ENCODE assay signal across 8 cellular contexts in genomic region chr11:47176328-47177228, GRCh38. TPM values are rescaled to one million over a fixed set of nuclear protein-coding genes. Genes with fewer than 3 reads are reported as not detected.
DNase-seq lines count a peak whose midpoint lies in the region; ATAC-seq and TF ChIP-seq lines count a peak whose summit lies in the region.

TSS of gene ARFGAP2 (minus strand) at chr11:47176879. CDS start at chr11:47176853, 26 bp downstream.

- DNase-seq in CD14-positive monocyte (ENCODE audit: low spot score), result peak; percentile 95
- DNase-seq in NCI-H69 (lab: John Stamatoyannopoulos, UW), result peak; percentile 99
- peak; percentile 95 for DNase-seq in activated CD4-positive, alpha-beta T cell treated with anti-CD3 and anti-CD28 coated beads, Interleukin-2, amount 50 U/mL, for 1 hour
- DNase-seq in cortex of kidney (lab: John Stamatoyannopoulos, UW), result peak; percentile 82
- DNase-seq in left lung, result peak; percentile 97 to 99
- peak; percentile 92 for DNase-seq in stimulated activated CD4-positive, alpha-beta T cell treated with anti-CD3 and anti-CD28 coated beads, Interleukin-2, amount 100 ng/mL, for 4 hours (ENCODE audit: low read depth)

- peaks cover 23 to 38% of the 10 kb centered on the region in 2 donors for H3K36me3 Mint-ChIP-seq in CD14-positive monocyte

- TF ChIP-seq CTCF in CD14-positive monocyte (IDR thresholded peaks at IDR 0.05) (no peak), left lung (IDR thresholded peaks at IDR 0.05) (no peak)

- peaks cover 22% of the 10 kb centered on the region for H3K4me1 Mint-ChIP-seq in CD14-positive monocyte

- peaks cover 0 to 2% (median 1%) of the 10 kb centered on the region in 3 donors for H3K27me3 Mint-ChIP-seq in CD14-positive monocyte (ENCODE audit: low read depth in 3 of 3)

- peaks cover 14 to 38% of the 10 kb centered on the region in 2 donors for H3K4me1 ChIP-seq in left lung

- peaks cover 0 to 44% of the 10 kb centered on the region in 2 donors for H3K36me3 ChIP-seq in left lung

- no peaks in the 10 kb centered on the region for H3K9me3 ChIP-seq in left lung

- peak within 1 kb of the TSS; percentile 96 to 99 (median 98) for H3K27ac Mint-ChIP-seq in CD14-positive monocyte

- H3K4me3 ChIP-seq in left lung, result peak within 1 kb of the TSS; percentile 84 to 100

- H3K27me3 ChIP-seq in left lung, result no peaks in the 10 kb centered on the region

- H3K27ac ChIP-seq in left lung, result peak within 1 kb of the TSS; percentile 94 to 97

- ATAC-seq in GM19372 (IDR thresholded peaks at IDR 0.05; ENCODE audit: low read depth, unreplicated experiment) (peak; percentile 88), HG03521 (IDR thresholded peaks at IDR 0.05; ENCODE audit: unreplicated experiment) (peak; percentile 88), left lung (peak; percentile 96)

- intact Hi-C loops in CD14-positive monocyte (cut with micrococcal nuclease), result loop anchor here (2.0 to 10.0 kb wide), 5 partner anchors 41 to 559 kb away; partner anchors contain the start of genes ARHGAP1 (in 1 of the 2), ATG13 (in 1 of the 2), HARBI1 (in 1 of the 2) and PSMC3 (in 1 of the 2)
- intact Hi-C loops in left lung (cut with DNase I), result no loop called here

- peaks cover 0 to 2% (median 0%) of the 10 kb centered on the region in 7 donors for H3K9me3 Mint-ChIP-seq in CD14-positive monocyte

- peak within 1 kb of the TSS; percentile 95 to 98 for H3K4me3 Mint-ChIP-seq in CD14-positive monocyte

RNA-seq across cellular contexts. Expression of gene ARFGAP2, which starts in this region (rescaled TPM):
- 10 to 100 TPM; 59.7 to 61.0 TPM for polyA plus RNA-seq in CD14-positive monocyte
- 10 to 100 TPM; 79.1 to 86.3 TPM for total RNA-seq in left lung

Comparison
In these comparisons a context has a peak if more than half of its experiments do, and no peak if none do; other contexts are left out.
1. Peak in every context shown above with its lines: DNase-seq, ATAC-seq, H3K4me3 ChIP-seq and H3K27ac ChIP-seq.
2. intact Hi-C loops: an anchor here in CD14-positive monocyte (2.0 to 10.0 kb wide); none called in left lung.